ENCODE assay signal across 20 cellular contexts in genomic region chr14:104994988-104995387, GRCh38.
"Had no signal": no experiment of that assay in that cellular context is flagged by ENCODE, and none has a peak within 500 bp of the region (broad histone marks: within the 10 kb centered on the region; RNA-seq: fewer than 3 reads in every experiment).

No MANE protein-coding gene starts in this region.

- H3K9me3 Mint-ChIP-seq: natural killer cell, neural crest cell had no signal

- H3K4me1 ChIP-seq: colonic mucosa, foreskin keratinocyte, pancreas, prostate gland, right lobe of liver, spleen, stomach, transverse colon had no signal

- H3K4me3 ChIP-seq: colonic mucosa, pancreas, prostate gland, right lobe of liver, spleen, stomach, thoracic aorta, transverse colon had no signal

- H3K36me3 ChIP-seq: colonic mucosa, prostate gland, right lobe of liver, transverse colon had no signal

- H3K4me1 Mint-ChIP-seq: natural killer cell, neural crest cell had no signal

- H3K27ac ChIP-seq: colonic mucosa, foreskin keratinocyte, pancreas, prostate gland, right lobe of liver, spleen, stomach, thoracic aorta, transverse colon had no signal

- H3K9me3 ChIP-seq: colonic mucosa, pancreas, prostate gland, right lobe of liver, thoracic aorta, transverse colon had no signal

- DNase-seq: colonic mucosa; dermis blood vessel endothelial cell; foreskin keratinocyte; hippocampal formation; mammary epithelial cell; natural killer cell; nucleus accumbens; right lobe of liver; stimulated activated CD4-positive, alpha-beta T cell treated with anti-CD3 and anti-CD28 coated beads, Interleukin-2, amount 100 ng/mL, for 24 hours; stimulated activated CD4-positive, alpha-beta T cell treated with anti-CD3 and anti-CD28 coated beads, Interleukin-4, amount 100 ng/mL, for 4 hours; stimulated activated naive CD4-positive, alpha-beta T cell; stomach; substantia nigra; transverse colon had no signal

- H3K36me3 Mint-ChIP-seq: natural killer cell had no signal

- H3K4me3 Mint-ChIP-seq: natural killer cell had no signal

- H3K27me3 ChIP-seq: colonic mucosa, foreskin keratinocyte, pancreas, right lobe of liver, spleen, stomach, transverse colon had no signal

- FAIRE-seq: islet of Langerhans, pancreas had no signal
